Comparison of ENCODE assay signal across 17 cellular contexts in the genomic region with DNA sequence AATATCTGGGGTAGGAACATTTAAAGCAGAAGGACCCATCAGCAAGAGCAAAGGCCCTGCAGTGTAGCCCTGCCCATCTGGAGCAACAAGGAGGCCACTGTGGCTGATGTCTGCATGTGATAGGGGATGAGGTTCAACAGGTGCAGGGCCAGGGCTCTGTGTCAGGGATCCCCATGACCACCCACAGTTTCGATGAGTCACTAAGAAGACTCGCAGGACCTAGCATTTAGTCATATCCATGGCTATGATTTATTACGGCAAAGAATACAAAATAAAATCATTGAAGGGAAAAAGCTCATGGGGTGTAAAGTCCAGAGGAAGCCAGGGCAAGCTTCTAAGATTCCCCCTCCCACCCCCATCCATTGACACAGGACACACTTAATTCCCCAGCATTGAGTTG.
A peak's percentile ranks its signal among the peaks of the same experiment; 100 is the strongest.
DNase-seq lines count a peak whose midpoint lies in the region; ATAC-seq, FAIRE-seq and TF ChIP-seq lines count a peak whose summit lies in the region.
"Had no signal": no experiment of that assay in that cellular context is flagged by ENCODE, and none has a peak within 500 bp of the region (broad histone marks: within the 10 kb centered on the region; RNA-seq: fewer than 3 reads in every experiment).

No MANE protein-coding gene starts in this region.

- H2BK120ac ChIP-seq in neuronal stem cell (ENCODE audit: low read depth, low read length): no peak overlapping the region

- POLR2A ChIA-PET in GM12878 (lab: Charles Lee): no interaction called here

- H3K9me3 ChIP-seq in GM12878 (replicated peaks; ENCODE audit: control insufficient read depth, insufficient read depth, low read length): no peaks in the 10 kb centered on the region
- H3K9me3 ChIP-seq in neuronal stem cell (replicated peaks in 1 of 2; ENCODE audit: control insufficient read depth in 2 of 2, insufficient read depth in 1 of 2, low read depth in 1 of 2, low read length in 2 of 2): peaks cover 0 to 11% of the 10 kb centered on the region in 2 donors
- H3K9me3 ChIP-seq in uterus: no peaks in the 10 kb centered on the region
- H3K9me3 ChIP-seq: prostate gland, suprapubic skin had no signal

- H3K4me3 ChIP-seq in GM12878: no peak overlapping the region
- no peak overlapping the region for H3K4me3 ChIP-seq in neuronal stem cell (ENCODE audit: low read length in 2 of 2)
- H3K4me3 ChIP-seq in uterus: no peak overlapping the region
- H3K4me3 ChIP-seq: prostate gland, suprapubic skin had no signal

- no peak for FAIRE-seq in GM12878 (lab: Jason Lieb, UNC)
- FAIRE-seq: GM12891 had no signal

- no peak overlapping the region for H4K8ac ChIP-seq in neuronal stem cell (ENCODE audit: low read depth, low read length)

- H3K4me2 ChIP-seq in GM12878 (ENCODE audit: control insufficient read depth, insufficient read depth) (no peak overlapping the region), neuronal stem cell (ENCODE audit: insufficient read depth, low read length, poor library complexity, severe bottlenecking) (no peak overlapping the region)

- H3K79me1 ChIP-seq in neuronal stem cell (ENCODE audit: low read depth, low read length): peaks cover 1% of the 10 kb centered on the region

- no peak overlapping the region for H2BK5ac ChIP-seq in neuronal stem cell (ENCODE audit: low read length)

- ATAC-seq in GM19463 (IDR thresholded peaks at IDR 0.05; ENCODE audit: unreplicated experiment): peak; percentile 55
- ATAC-seq in GM12878: peak; percentile 73
- ATAC-seq in HG02798 (IDR thresholded peaks at IDR 0.05; ENCODE audit: poor library complexity, unreplicated experiment): no peak
- ATAC-seq in HG03108 (IDR thresholded peaks at IDR 0.05; ENCODE audit: unreplicated experiment): no peak
- ATAC-seq in HG03457 (IDR thresholded peaks at IDR 0.05; ENCODE audit: unreplicated experiment): no peak
- ATAC-seq: Panc1 had no signal

- DNase-seq in M059J (ENCODE audit: low read depth): peak; percentile 10
- DNase-seq in GM12878 (ENCODE audit: low read depth, low spot score): no peak
- DNase-seq in neuronal stem cell (ENCODE audit: low spot score): no peak
- no peak for DNase-seq in uterus
- DNase-seq: activated T-cell treated with anti-CD3 and anti-CD28 coated beads, Interleukin-2, amount 50 U/mL, for 48 hours; cortex of kidney; erythroblast; head of caudate nucleus; IMR-90 had no signal

- H3K23ac ChIP-seq in neuronal stem cell (ENCODE audit: low read depth, low read length, poor library complexity): no peak overlapping the region

- SMC1A ChIA-PET in GM12878 (lab: Charles Lee; ENCODE audit: uncharacterized antibody, unreplicated experiment): no interaction called here

- no peak overlapping the region for H3K9ac ChIP-seq in GM12878 (ENCODE audit: control insufficient read depth, insufficient read depth, low read length)
- H3K9ac ChIP-seq in neuronal stem cell (ENCODE audit: low read depth, low read length, poor library complexity): no peak overlapping the region

- no peak overlapping the region for H4K91ac ChIP-seq in neuronal stem cell (ENCODE audit: low read depth, low read length, poor library complexity)

- H3K14ac ChIP-seq in neuronal stem cell (ENCODE audit: low read length): no peak overlapping the region

- TF ChIP-seq RAD21 in GM12878 (IDR thresholded peaks at IDR 0.05; ENCODE audit: insufficient read depth, low read depth, low read length): no peak

- TF ChIP-seq EP300 in GM12878 (IDR thresholded peaks at IDR 0.05; ENCODE audit: borderline replicate concordance in 1 of 2, control insufficient read depth in 1 of 2, low read depth in 2 of 2, low read length in 2 of 2): no peak

- no peak overlapping the region for H3K27ac ChIP-seq in GM12878 (ENCODE audit: control insufficient read depth, insufficient read depth)
- H3K27ac ChIP-seq in neuronal stem cell (replicated peaks; ENCODE audit: low read length): no peak overlapping the region
- no peak overlapping the region for H3K27ac ChIP-seq in uterus
- H3K27ac ChIP-seq: prostate gland, suprapubic skin had no signal

- TF ChIP-seq CTCF in GM12878 (IDR thresholded peaks at IDR 0.05 in 2 of 3, conservative IDR thresholded peaks at IDR 0.05 in 1 of 3; ENCODE audit: control insufficient read depth in 2 of 3, extremely low read depth in 1 of 3, insufficient read depth in 1 of 3, low read depth in 3 of 3, low read length in 3 of 3) (no peak), uterus (IDR thresholded peaks at IDR 0.05) (no peak)

- RAD21 ChIA-PET in GM12878 (lab: Charles Lee; ENCODE audit: unreplicated experiment): no interaction called here

- no TSS peak for BruUV-seq in GM12878 (replicated peaks; lab: Mats Ljungman, UMichigan)

- H2AFZ ChIP-seq in GM12878 (ENCODE audit: control insufficient read depth, low read depth, low read length) (no peak overlapping the region), neuronal stem cell (ENCODE audit: low read length) (no peak overlapping the region)

- H3K27me3 ChIP-seq in GM12878 (replicated peaks in 1 of 2; ENCODE audit: control insufficient read depth in 2 of 2, insufficient read depth in 2 of 2, low read length in 1 of 2) (no peaks in the 10 kb centered on the region; a peak in 2 of 4 replicates), neuronal stem cell (ENCODE audit: control insufficient read depth in 3 of 3, insufficient read depth in 3 of 3, low read depth in 1 of 3, low read length in 3 of 3) (no peaks in the 10 kb centered on the region), uterus (no peaks in the 10 kb centered on the region)
- H3K27me3 ChIP-seq: suprapubic skin had no signal

- H2BK12ac ChIP-seq in neuronal stem cell (ENCODE audit: low read length): no peak overlapping the region

- H2BK15ac ChIP-seq in neuronal stem cell (ENCODE audit: low read length): no peak overlapping the region

- in situ Hi-C loops in GM12878 (cut with MboI): no loop called here

- no peaks in the 10 kb centered on the region for H4K20me1 ChIP-seq in GM12878 (ENCODE audit: control insufficient read depth, insufficient read depth)

- no peaks in the 10 kb centered on the region for H3K79me2 ChIP-seq in GM12878 (ENCODE audit: control insufficient read depth, insufficient read depth, low read length)

- H3K36me3 ChIP-seq in GM12878 (ENCODE audit: control insufficient read depth in 2 of 2, insufficient read depth in 2 of 2, low read length in 1 of 2) (no peaks in the 10 kb centered on the region), neuronal stem cell (replicated peaks in 1 of 2; ENCODE audit: control insufficient read depth in 2 of 2, insufficient read depth in 2 of 2, low read length in 2 of 2) (peaks cover 0 to 76% of the 10 kb centered on the region in 2 donors), uterus (no peaks in the 10 kb centered on the region)
- H3K36me3 ChIP-seq: prostate gland, suprapubic skin had no signal

- no peak overlapping the region for H3K4ac ChIP-seq in neuronal stem cell (ENCODE audit: low read length)

- CTCF ChIA-PET in GM12878 (lab: Yijun Ruan, JAX): no interaction called here

- TF ChIP-seq POLR2A in GM12878 (IDR thresholded peaks at IDR 0.05; ENCODE audit: low read depth, low read length) (no peak), uterus (IDR thresholded peaks at IDR 0.05) (no peak)

- intact Hi-C loops in GM12878 (cut with micrococcal nuclease; ENCODE audit: unreplicated experiment): no loop called here
- intact Hi-C loops in uterus (cut with DNase I; ENCODE audit: low total_unique reads): no loop called here

- no peak overlapping the region for H2AK5ac ChIP-seq in neuronal stem cell (ENCODE audit: low read depth, low read length)

- H3K4me1 ChIP-seq in GM12878 (ENCODE audit: control insufficient read depth, insufficient read depth, low read length) (no peaks in the 10 kb centered on the region), neuronal stem cell (ENCODE audit: control insufficient read depth in 2 of 2, insufficient read depth in 1 of 2, low read depth in 1 of 2, low read length in 2 of 2) (peaks cover 0 to 4% of the 10 kb centered on the region in 2 donors), uterus (no peaks in the 10 kb centered on the region)
- H3K4me1 ChIP-seq: prostate gland, suprapubic skin had no signal

- WGBS in GM12878 (ENCODE audit: insufficient coverage, insufficient replicate concordance, low lambda C conversion rate, missing lambda C conversion rate): 0% methylated on average over 3 of the region's 3 CpGs
- WGBS in neuronal stem cell (ENCODE audit: extremely low coverage in 2 of 2, insufficient read length in 2 of 2, insufficient replicate concordance in 1 of 2), 2 donors: no CpG with 5 or more reads among the region's 3 CpGs

- H3K18ac ChIP-seq in neuronal stem cell (ENCODE audit: low read length): peak overlapping the region; percentile 59

TF ChIP-seq in GM12878, 131 proteins besides CTCF, POLR2A, EP300 and RAD21:
- TF ChIP-seq TCF12 (IDR thresholded peaks at IDR 0.05; ENCODE audit: low read depth, low read length) (peak; percentile 49; the same call in 1 of the 2 replicates), HDAC6 (IDR thresholded peaks at IDR 0.05; ENCODE audit: unreplicated experiment) (no peak)

Comparison
In these comparisons a context has a peak if more than half of its experiments do, and no peak if none do; other contexts are left out.
1. ATAC-seq: peak in GM19463 (single experiment) and GM12878 (single experiment); none in HG02798 (single experiment), HG03108 (single experiment) and HG03457 (single experiment).